In the genomic region with DNA sequence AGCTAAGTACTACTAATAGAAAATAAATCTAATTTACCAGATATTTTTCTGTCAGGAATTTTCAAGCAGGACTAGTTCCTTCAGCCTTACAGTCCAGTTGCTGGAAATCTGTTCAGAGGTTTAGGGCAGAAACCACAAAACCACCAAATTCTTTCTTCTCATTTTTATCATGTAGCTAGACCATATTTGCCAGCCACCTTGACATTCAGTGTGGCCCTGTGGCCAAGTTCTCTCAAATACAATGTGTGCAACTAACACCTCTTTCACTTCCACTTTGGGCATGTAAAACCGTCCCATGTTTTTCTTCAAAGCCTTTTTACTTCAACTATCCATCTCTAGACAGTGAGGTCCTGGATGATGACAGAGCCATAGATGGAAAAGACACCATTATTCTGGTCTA, we compare ENCODE assay signal across 18 cellular contexts.
DNase-seq lines count a peak whose midpoint lies in the region; ATAC-seq and TF ChIP-seq lines count a peak whose summit lies in the region.
"Had no signal": no experiment of that assay in that cellular context is flagged by ENCODE, and none has a peak within 500 bp of the region (broad histone marks: within the 10 kb centered on the region; RNA-seq: fewer than 3 reads in every experiment).

No MANE protein-coding gene starts in this region.

- no peaks in the 10 kb centered on the region for H3K36me3 Mint-ChIP-seq in memory B cell
- H3K36me3 Mint-ChIP-seq: CD8-positive, alpha-beta T cell had no signal

- H3K9me3 Mint-ChIP-seq in memory B cell = no peaks in the 10 kb centered on the region

- H3K4me1 Mint-ChIP-seq in memory B cell = peaks cover 7% of the 10 kb centered on the region

- H3K27me3 Mint-ChIP-seq in memory B cell = no peaks in the 10 kb centered on the region

- no peak overlapping the region for H3K4me3 Mint-ChIP-seq in memory B cell
- H3K4me3 Mint-ChIP-seq: CD8-positive, alpha-beta T cell had no signal

- ATAC-seq in memory B cell (ENCODE audit: low read depth) = peak; percentile 39
- ATAC-seq: CD8-positive, alpha-beta T cell; HepG2 had no signal

- no peaks in the 10 kb centered on the region for H3K27me3 ChIP-seq in adipocyte (replicated peaks; ENCODE audit: control insufficient read depth, insufficient read depth, low read length)
- H3K27me3 ChIP-seq: BLaER1 had no signal

- no peaks in the 10 kb centered on the region for H3K4me1 ChIP-seq in adipocyte (ENCODE audit: control insufficient read depth, insufficient read depth, low read length)
- H3K4me1 ChIP-seq: BLaER1 had no signal

- TF ChIP-seq CTCF in GM13976 (IDR thresholded peaks at IDR 0.05; ENCODE audit: borderline replicate concordance, control extremely low read depth, extremely low read depth, insufficient read depth, missing control alignments) = no peak

- no peak overlapping the region for H3K9ac ChIP-seq in adipocyte (ENCODE audit: low read length)
- H3K9ac ChIP-seq: BLaER1 had no signal

- DNase-seq in A172 (ENCODE audit: low spot score) (peak; percentile 22), LHCN-M2 (ENCODE audit: low read depth) (peak; percentile 5), adipocyte (ENCODE audit: low read depth) (peak; percentile 4), memory B cell (ENCODE audit: low spot score in 2 of 2) (no peak), cerebellar cortex (ENCODE audit: low spot score) (no peak), GM13976 (ENCODE audit: low spot score) (no peak), NCI-H446 (lab: John Stamatoyannopoulos, UW) (no peak), GM03348 (ENCODE audit: low spot score) (no peak)
- DNase-seq: 8988T; CD8-positive, alpha-beta T cell; DMS79 treated with DMSO at 0.1 percent for 48 hours; GOT3; NCI-H187; NCI-H345; NCI-H69; PC-9 had no signal

- no peaks in the 10 kb centered on the region for H3K9me3 ChIP-seq in adipocyte (ENCODE audit: control insufficient read depth, low read length)
- H3K9me3 ChIP-seq: BLaER1 had no signal

- no peak overlapping the region for H3K4me3 ChIP-seq in adipocyte (ENCODE audit: low read length)
- H3K4me3 ChIP-seq: BLaER1, PC-9 had no signal

- in situ Hi-C loops in GM13976 (cut with MboI; ENCODE audit: low sequenced_read_pairs, unreplicated experiment) = no loop called here

- H3K27ac Mint-ChIP-seq in memory B cell = no peak overlapping the region
- H3K27ac Mint-ChIP-seq: CD8-positive, alpha-beta T cell had no signal

- no peaks in the 10 kb centered on the region for H3K36me3 ChIP-seq in adipocyte (ENCODE audit: control insufficient read depth, insufficient read depth, low read length, severe bottlenecking)
- H3K36me3 ChIP-seq: BLaER1 had no signal

Comparison
In these comparisons a context has a peak if more than half of its experiments do, and no peak if none do; other contexts are left out.
1. DNase-seq: peak in A172 (single experiment), LHCN-M2 (single experiment) and adipocyte (single experiment); none in memory B cell (0 of 2), cerebellar cortex (single experiment), GM13976 (single experiment), NCI-H446 (0 of 2) and GM03348 (single experiment).